In the genomic region with DNA sequence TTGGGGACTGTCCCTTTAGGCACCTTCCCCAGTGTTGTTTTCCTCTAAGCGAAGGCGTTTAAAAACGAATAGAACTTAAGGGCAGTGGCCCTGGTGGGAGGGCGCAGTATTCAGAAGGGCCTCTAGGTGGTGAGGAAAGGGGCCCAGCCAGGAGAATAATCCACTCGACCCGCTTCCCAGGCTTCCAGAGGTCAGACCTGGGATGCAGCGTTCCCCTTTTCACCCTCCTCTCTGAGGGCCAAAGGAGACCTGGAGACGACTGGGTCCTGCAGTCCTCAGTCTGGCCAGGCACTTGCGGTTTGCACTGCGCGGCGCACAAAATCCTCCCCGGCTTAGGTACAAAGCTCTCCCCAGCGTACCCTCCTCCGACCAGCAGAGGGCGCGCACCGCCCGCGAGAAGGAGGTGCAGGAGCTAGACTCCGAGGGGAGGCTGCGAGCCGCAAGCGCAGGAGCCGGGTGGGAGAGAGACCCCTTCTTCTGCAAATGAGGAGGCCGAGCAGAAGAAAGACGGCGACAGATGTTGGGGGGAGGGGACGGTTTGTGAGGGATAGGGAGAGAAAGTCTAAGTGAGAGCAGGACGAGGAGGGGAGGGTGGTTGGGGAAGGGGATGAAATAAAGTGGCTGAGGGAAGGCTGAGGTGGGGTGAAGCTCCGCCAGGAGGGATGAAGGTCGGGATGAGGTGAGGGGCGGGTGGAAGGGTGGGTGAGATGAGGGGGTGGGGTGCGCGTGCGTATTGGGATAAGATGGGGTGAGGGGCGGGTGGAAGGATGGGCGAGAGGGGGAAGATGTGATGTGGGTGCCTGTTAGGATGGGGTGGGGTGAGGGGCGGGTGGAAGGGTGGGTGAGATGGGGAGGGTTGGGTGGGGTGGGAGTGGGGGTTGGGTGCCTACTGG, we compare ENCODE assay signal across 8 cellular contexts. TPM values are rescaled to one million over a fixed set of nuclear protein-coding genes. Genes with fewer than 3 reads are reported as not detected.
DNase-seq lines count a peak whose midpoint lies in the region; ATAC-seq and TF ChIP-seq lines count a peak whose summit lies in the region.

No MANE protein-coding gene starts in this region.

- peak; percentile 95 for DNase-seq in ELF-1 (ENCODE audit: low read depth, low spot score)
- DNase-seq in GM23338 (ENCODE audit: low spot score): peak; percentile 95
- DNase-seq in LNCaP clone FGC (ENCODE audit: low read depth): no peak
- peak; percentile 80 for DNase-seq in RWPE1 (ENCODE audit: low spot score)
- peak; percentile 74 for DNase-seq in activated T-helper 9 cell treated with anti-CD3 and anti-CD28 coated beads, Interleukin-2, amount 50 U/mL, for 16 hours (ENCODE audit: low read depth)
- peak; percentile 76 for DNase-seq in fibroblast of villous mesenchyme (ENCODE audit: low read depth)
- peak; percentile 80 for DNase-seq in superior temporal gyrus (ENCODE audit: extremely low spot score)

- peak; percentile 97 to 98 for TF ChIP-seq CTCF in GM23338 (conservative IDR thresholded peaks at IDR 0.05; ENCODE audit: low read depth in 2 of 2)
- peak; percentile 96 for TF ChIP-seq CTCF in LNCaP clone FGC (IDR thresholded peaks at IDR 0.05; ENCODE audit: control insufficient read depth, extremely low read depth, insufficient read depth)
- TF ChIP-seq CTCF in RWPE1 (conservative IDR thresholded peaks at IDR 0.05; ENCODE audit: low read depth): peak; percentile 96
- peak; percentile 90 for TF ChIP-seq CTCF in fibroblast of villous mesenchyme (IDR thresholded peaks at IDR 0.05; ENCODE audit: insufficient read depth, low read depth, low read length)
- peak; percentile 28 for TF ChIP-seq CTCF in neutrophil (IDR thresholded peaks at IDR 0.05)

- H3K4me3 ChIP-seq in GM23338 (peak overlapping the region; percentile 50), LNCaP clone FGC (ENCODE audit: low read depth, low read length) (peak overlapping the region; percentile 30), fibroblast of villous mesenchyme (ENCODE audit: low read depth, low read length) (peak overlapping the region; percentile 26), neutrophil (ENCODE audit: low read depth in 1 of 2, low read length in 1 of 2) (no peak overlapping the region)

- no peaks in the 10 kb centered on the region for H3K9me3 ChIP-seq in neutrophil

- peaks cover 8% of the 10 kb centered on the region for H4K20me1 ChIP-seq in GM23338 (replicated peaks; ENCODE audit: insufficient read depth)

- H3K27me3 Mint-ChIP-seq in GM23338 (ENCODE audit: insufficient read depth, low read depth, poor library complexity): peaks cover 75% of the 10 kb centered on the region

- peak overlapping the region; percentile 48 for H3K4me3 Mint-ChIP-seq in GM23338

- POLR2A ChIA-PET in RWPE1 (lab: Yijun Ruan, JAX; ENCODE audit: low non-redundant PET): no interaction called here

- no peaks in the 10 kb centered on the region for H3K79me2 ChIP-seq in GM23338 (replicated peaks; ENCODE audit: insufficient read depth)

- H3K27ac ChIP-seq in GM23338 (ENCODE audit: low read depth): no peak overlapping the region
- no peak overlapping the region for H3K27ac ChIP-seq in RWPE1
- no peak overlapping the region for H3K27ac ChIP-seq in neutrophil

- H3F3A ChIP-seq in GM23338 (replicated peaks; ENCODE audit: low read depth): 0 out of 2 replicates have a peak, but pooled peaks cover 4% of the 10 kb centered on the region

- H3K4me1 Mint-ChIP-seq in GM23338: peaks cover 17% of the 10 kb centered on the region

- ATAC-seq in GM23338: peak; percentile 74

- H3K36me3 Mint-ChIP-seq in GM23338 (ENCODE audit: low read depth): no peaks in the 10 kb centered on the region; the same call in 2 of the 3 replicates

- H3K4me1 ChIP-seq in GM23338 (ENCODE audit: insufficient read depth) (peaks cover 28% of the 10 kb centered on the region; the same call in 1 of the 2 replicates), neutrophil (ENCODE audit: control insufficient read depth in 1 of 2, insufficient read depth in 1 of 2, low read depth in 1 of 2, low read length in 1 of 2) (peaks cover 0 to 4% of the 10 kb centered on the region in 2 experiments)

- CTCF ChIA-PET in RWPE1 (lab: Yijun Ruan, JAX): interaction anchor here (0.6 to 3.2 kb wide), 46 partner anchors 13 to 550 kb away, joined by 3 to 53 read pairs (median 4); a partner anchor contains a TSS

- H3K27me3 ChIP-seq in GM23338 (ENCODE audit: insufficient read depth): peaks cover 98% of the 10 kb centered on the region
- H3K27me3 ChIP-seq in neutrophil: peaks cover 100% of the 10 kb centered on the region

- H3K27ac Mint-ChIP-seq in GM23338: no peak overlapping the region

- H2AFZ ChIP-seq in GM23338: peak overlapping the region; percentile 84; the same call in 1 of the 2 replicates

- no peaks in the 10 kb centered on the region for H3K9me2 ChIP-seq in GM23338 (ENCODE audit: insufficient read depth)

- no peaks in the 10 kb centered on the region; the same call in 2 of the 3 replicates for H3K9me3 Mint-ChIP-seq in GM23338

- H3K4me2 ChIP-seq in GM23338: peak overlapping the region; percentile 72

- H3K36me3 ChIP-seq in GM23338 (ENCODE audit: insufficient read depth) (no peaks in the 10 kb centered on the region), neutrophil (no peaks in the 10 kb centered on the region)

TF ChIP-seq in GM23338, 12 proteins besides CTCF, POLR2A, EP300 and RAD21:
- TF ChIP-seq EZH2 (IDR thresholded peaks at IDR 0.05; ENCODE audit: low read depth, unreplicated experiment) (peak; percentile 80), EZH2phosphoT487 (IDR thresholded peaks at IDR 0.05; ENCODE audit: unreplicated experiment) (peak; percentile 67), CREB1 (CRISPR knock-in tag; IDR thresholded peaks at IDR 0.05; ENCODE audit: low read depth) (no peak)

RNA-seq across cellular contexts. Expression of a gene that starts 4.9 kb away (rescaled TPM):
- not detected in 2 replicates for total RNA-seq in GM23338 (2014; rRNA removed; shearing (Covaris generic))
- not detected in 2 replicates for polyA plus RNA-seq in GM23338 (2016; fragmentation: Nextera tagmentation; extraction: Ambion mirVana)
- not detected in 2 replicates for total RNA-seq in fibroblast of villous mesenchyme

RNA-seq across cellular contexts. Expression of a gene that starts 13.1 kb away (rescaled TPM):
- total RNA-seq in GM23338 (2014; rRNA removed; shearing (Covaris generic)): not detected in 2 replicates
- polyA plus RNA-seq in GM23338 (2016; fragmentation: Nextera tagmentation; extraction: Ambion mirVana): not detected in 2 replicates
- 1.3 TPM in 1 of 2 replicates, not detected in the other for total RNA-seq in fibroblast of villous mesenchyme

RNA-seq across cellular contexts. Expression of a gene that starts 20.6 kb away (rescaled TPM):
- total RNA-seq in GM23338 (2014; rRNA removed; shearing (Covaris generic)): 0.43 and 0.56 TPM in 2 replicates
- polyA plus RNA-seq in GM23338 (2016; fragmentation: Nextera tagmentation; extraction: Ambion mirVana): 0.19 TPM in 1 of 2 replicates, not detected in the other
- total RNA-seq in fibroblast of villous mesenchyme: not detected in 2 replicates

Comparison
In these comparisons a context has a peak if more than half of its experiments do, and no peak if none do; other contexts are left out.
1. H3K4me3 ChIP-seq: peak in GM23338 (single experiment), LNCaP clone FGC (single experiment) and fibroblast of villous mesenchyme (single experiment); none in neutrophil (0 of 2).
2. CTCF ChIP-seq: peak in every context shown above with its lines; median percentile 98 in GM23338; 96 in LNCaP clone FGC; 96 in RWPE1; 90 in fibroblast of villous mesenchyme; 28 in neutrophil.